In the genomic region with DNA sequence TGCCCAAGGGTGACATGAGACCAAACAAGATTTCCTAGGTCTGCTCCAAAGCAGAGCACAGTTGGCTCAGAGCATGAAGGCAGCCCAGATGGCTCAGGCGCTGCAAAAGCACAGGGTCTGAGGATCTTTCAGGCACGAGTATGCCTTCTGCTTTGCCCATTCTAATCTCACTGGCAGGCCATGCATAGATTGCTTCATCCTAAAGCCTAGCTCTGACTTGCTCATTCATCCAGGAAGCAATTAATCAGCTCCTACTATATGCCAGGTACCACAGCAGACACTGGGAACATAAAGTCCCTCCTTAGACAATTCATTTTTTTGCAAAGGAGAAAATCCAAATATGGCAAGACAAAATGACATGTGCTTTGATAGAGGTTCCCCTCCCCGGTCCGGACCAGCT, we compare ENCODE assay signal across 24 cellular contexts.
"Had no signal": no experiment of that assay in that cellular context is flagged by ENCODE, and none has a peak within 500 bp of the region (broad histone marks: within the 10 kb centered on the region; RNA-seq: fewer than 3 reads in every experiment).

No MANE protein-coding gene starts in this region.

- H3K27ac ChIP-seq: ascending aorta, brain microvascular endothelial cell, colonic mucosa, dorsolateral prefrontal cortex, prostate gland, right lobe of liver, stomach, suprapubic skin, tibial nerve, VCaP had no signal

- DNase-seq: activated CD4-positive, alpha-beta memory T cell treated with anti-CD3 and anti-CD28 coated beads, Interleukin-2, amount 10 ng/mL, durations not matched to agents 7 days and 5 days; activated CD4-positive, alpha-beta T cell treated with anti-CD3 and anti-CD28 coated beads, Interleukin-2, amount 10 ng/mL, durations not matched to agents 24 days and 14 days; activated gamma-delta T cell; activated T-cell treated with anti-CD3 and anti-CD28 coated beads, Interleukin-2, amount 50 U/mL, for 72 hours; brain microvascular endothelial cell; colonic mucosa; dorsolateral prefrontal cortex; foreskin melanocyte; glutamatergic neuron; left ventricle myocardium superior; midbrain; natural killer cell; right lobe of liver; small intestine; stomach; SW 1271 had no signal

- H3K36me3 ChIP-seq: brain microvascular endothelial cell, colonic mucosa, prostate gland, suprapubic skin had no signal

- ATAC-seq: activated CD4-positive, CD25-positive, alpha-beta regulatory T cell treated with anti-CD3 and anti-CD28 coated beads, Interleukin-2, amount 50 U/mL, for 24 hours; activated T-cell treated with anti-CD3 and anti-CD28 coated beads, Interleukin-2, amount 50 U/mL, for 72 hours; left ventricle myocardium superior; natural killer cell; stimulated activated memory B cell treated with anti-CD40 and anti-IgM and Interleukin-4, amounts not matched to agents 10 μg/mL and 1 μg/mL and 100 μg/mL, for 72 hours had no signal

- H3K27me3 ChIP-seq: ascending aorta, brain microvascular endothelial cell, colonic mucosa, dorsolateral prefrontal cortex, hepatocyte, right lobe of liver, stomach, suprapubic skin, tibial nerve had no signal

- H3K4me1 ChIP-seq: ascending aorta, colonic mucosa, prostate gland, right lobe of liver, stomach, suprapubic skin, tibial nerve had no signal

- H3K9me3 ChIP-seq: ascending aorta, colonic mucosa, prostate gland, right lobe of liver, stomach, suprapubic skin, tibial nerve had no signal

- H3K4me3 ChIP-seq: ascending aorta, colonic mucosa, dorsolateral prefrontal cortex, hepatocyte, prostate gland, right lobe of liver, stomach, suprapubic skin, tibial nerve had no signal
